ENCODE assay signal across 8 cellular contexts in genomic region chr7:77657427-77658331, GRCh38. TPM values are rescaled to one million over a fixed set of nuclear protein-coding genes. Genes with fewer than 3 reads are reported as not detected.
DNase-seq lines count a peak whose midpoint lies in the region; ATAC-seq, FAIRE-seq and TF ChIP-seq lines count a peak whose summit lies in the region.

No MANE protein-coding gene starts in this region.

- H3K9me3 Mint-ChIP-seq in HFFc6, result no peaks in the 10 kb centered on the region

- no peak overlapping the region for H3K4me3 Mint-ChIP-seq in HFFc6

- peak; percentile 84 for FAIRE-seq in islet of Langerhans (lab: Jason Lieb, UNC)

- H3K36me3 ChIP-seq in ascending aorta (peaks cover 0 to 20% of the 10 kb centered on the region in 2 donors), upper lobe of right lung (peaks cover 49% of the 10 kb centered on the region)

- H3K4me3 ChIP-seq in ascending aorta (no peak overlapping the region), upper lobe of right lung (no peak overlapping the region)

- H3K9me3 ChIP-seq in ascending aorta (no peaks in the 10 kb centered on the region), upper lobe of right lung (no peaks in the 10 kb centered on the region)

- H3K4me1 ChIP-seq in ascending aorta (no peaks in the 10 kb centered on the region), upper lobe of right lung (no peaks in the 10 kb centered on the region)

- DNase-seq in ELR (ENCODE audit: low read depth), result peak; percentile 57
- peak; percentile 49 for DNase-seq in HFFc6
- DNase-seq in NCI-H2227 treated with DMSO at 0.1 percent for 48 hours (lab: John Stamatoyannopoulos, UW), result peak; percentile 52
- no peak for DNase-seq in ascending aorta (ENCODE audit: low spot score in 2 of 2)
- DNase-seq in upper lobe of right lung, result no peak

- no peaks in the 10 kb centered on the region; the same call in none of the 2 replicates for H3K36me3 Mint-ChIP-seq in HFFc6 (ENCODE audit: low read depth)

- intact Hi-C loops in ascending aorta (cut with DNase I) (no loop called here), upper lobe of right lung (cut with DNase I) (no loop called here)

- ATAC-seq in upper lobe of right lung, result peak; percentile 72
- no peak for ATAC-seq in HG02981 (IDR thresholded peaks at IDR 0.05; ENCODE audit: unreplicated experiment)
- no peak for ATAC-seq in GM19463 (IDR thresholded peaks at IDR 0.05; ENCODE audit: unreplicated experiment)

- H3K27me3 Mint-ChIP-seq in HFFc6 (ENCODE audit: insufficient read depth), result no peaks in the 10 kb centered on the region; the same call in 1 of the 2 replicates

- H3K27ac ChIP-seq in ascending aorta (no peak overlapping the region), upper lobe of right lung (no peak overlapping the region)

- peak; percentile 79 for TF ChIP-seq CTCF in HFFc6 (IDR thresholded peaks at IDR 0.05)
- TF ChIP-seq CTCF in ascending aorta (IDR thresholded peaks at IDR 0.05), result peak in 2 of 3 experiments; percentile 20 to 41
- TF ChIP-seq CTCF in upper lobe of right lung (IDR thresholded peaks at IDR 0.05), result peak; percentile 54

- no peaks in the 10 kb centered on the region for H3K27me3 ChIP-seq in ascending aorta
- H3K27me3 ChIP-seq in upper lobe of right lung, result no peaks in the 10 kb centered on the region

- H3K27ac Mint-ChIP-seq in HFFc6, result no peak overlapping the region

- H3K4me1 Mint-ChIP-seq in HFFc6 (ENCODE audit: low read depth), result no peaks in the 10 kb centered on the region

RNA-seq across cellular contexts. Expression of gene RSBN1L, which starts 38.6 kb away (rescaled TPM):
- 10 to 100 TPM; 11.2 to 14.0 (median 12.9) TPM for total RNA-seq in HFFc6 (2021; fragmentation: NEBNext Ultra II Directional; extraction: Animal tissue kit (Norgen Biotek cat#: 25700))
- total RNA-seq in ascending aorta (12.8 TPM), upper lobe of right lung (27.7 TPM)

Comparison
In these comparisons a context has a peak if more than half of its experiments do, and no peak if none do; other contexts are left out.
1. DNase-seq: peak in ELR (single experiment), HFFc6 (single experiment) and NCI-H2227 treated with DMSO at 0.1 percent for 48 hours (single experiment); none in ascending aorta (0 of 2) and upper lobe of right lung (single experiment).
2. Peak in every context shown above with its lines, with median percentiles within 50 percentile points of each other: CTCF ChIP-seq.